21 cellular contexts compared by ENCODE assay signal in the genomic region with DNA sequence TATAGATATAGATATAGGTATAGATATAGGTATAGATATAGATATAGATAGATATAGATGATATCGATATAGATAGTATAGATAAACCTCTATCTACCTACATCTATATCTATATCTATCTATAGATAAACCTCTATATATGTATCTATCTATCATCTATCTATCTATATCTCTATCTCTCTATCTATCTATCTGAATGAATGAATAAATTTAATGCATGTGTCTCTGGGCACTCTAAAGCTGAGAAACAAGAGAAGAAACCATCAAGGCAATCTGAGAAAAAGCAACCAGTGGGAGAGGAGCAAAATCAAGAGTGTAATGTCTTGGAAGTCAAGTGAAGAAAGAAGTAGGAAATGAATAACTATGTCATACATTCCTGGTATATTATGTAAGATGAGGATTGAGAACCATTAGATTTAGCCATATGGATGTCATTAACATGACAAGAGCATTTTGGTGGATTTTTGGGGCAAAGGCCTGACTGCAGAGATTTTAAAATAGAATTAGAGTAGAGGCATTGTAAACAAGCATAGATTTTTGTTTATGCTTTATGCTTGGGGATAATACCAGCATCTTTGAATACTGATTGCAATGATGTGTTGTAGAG.
"Had no signal": no experiment of that assay in that cellular context is flagged by ENCODE, and none has a peak within 500 bp of the region (broad histone marks: within the 10 kb centered on the region; RNA-seq: fewer than 3 reads in every experiment).

No MANE protein-coding gene starts in this region.

- H3K4me3 Mint-ChIP-seq: activated naive CD4-positive, alpha-beta T cell treated with anti-CD3 and anti-CD28 coated beads, Interleukin-2, amount 10 ng/mL, durations not matched to agents 7 days and 5 days; activated T-helper 17 cell treated with anti-CD3 and anti-CD28 coated beads, Interleukin-2, amount 50 U/mL, for 72 hours; mesothelial cell of epicardium; nephron progenitor cell had no signal

- H3K36me3 ChIP-seq: adrenal gland, colonic mucosa, esophagus squamous epithelium, lower lobe of right lung, right atrium auricular region, tibial artery, uterus had no signal

- H3K27ac ChIP-seq: adrenal gland, colonic mucosa, esophagus squamous epithelium, lower lobe of right lung, right atrium auricular region, skin epidermis, tibial artery, uterus had no signal

- H3K4me1 ChIP-seq: adrenal gland, colonic mucosa, esophagus squamous epithelium, lower lobe of right lung, right atrium auricular region, tibial artery, uterus had no signal

- H3K27me3 ChIP-seq: adrenal gland, colonic mucosa, esophagus squamous epithelium, right atrium auricular region, tibial artery, uterus had no signal

- H3K27me3 Mint-ChIP-seq: activated naive CD4-positive, alpha-beta T cell treated with anti-CD3 and anti-CD28 coated beads, Interleukin-2, amount 10 ng/mL, durations not matched to agents 7 days and 5 days; activated T-helper 17 cell treated with anti-CD3 and anti-CD28 coated beads, Interleukin-2, amount 50 U/mL, for 72 hours; progenitor cell of endocrine pancreas had no signal

- H3K4me3 ChIP-seq: adrenal gland, colonic mucosa, esophagus squamous epithelium, lower lobe of right lung, right atrium auricular region, skin epidermis, tibial artery, uterus had no signal

- H3K36me3 Mint-ChIP-seq: activated naive CD4-positive, alpha-beta T cell treated with anti-CD3 and anti-CD28 coated beads, Interleukin-2, amount 10 ng/mL, durations not matched to agents 7 days and 5 days; mesothelial cell of epicardium had no signal

- H3K27ac Mint-ChIP-seq: activated naive CD4-positive, alpha-beta T cell treated with anti-CD3 and anti-CD28 coated beads, Interleukin-2, amount 10 ng/mL, durations not matched to agents 7 days and 5 days; activated T-helper 17 cell treated with anti-CD3 and anti-CD28 coated beads, Interleukin-2, amount 50 U/mL, for 72 hours; mesothelial cell of epicardium; nephron progenitor cell; progenitor cell of endocrine pancreas had no signal

- H3K9me3 Mint-ChIP-seq: nephron progenitor cell had no signal

- DNase-seq: activated CD4-positive, alpha-beta T cell treated with anti-CD3 and anti-CD28 coated beads for 1 hour; activated CD4-positive, alpha-beta T cell treated with anti-CD3 and anti-CD28 coated beads, Interleukin-2, amount 50 U/mL, for 48 hours; activated naive CD4-positive, alpha-beta T cell treated with anti-CD3 and anti-CD28 coated beads, Interleukin-2, amount 10 ng/mL, durations not matched to agents 7 days and 5 days; adrenal gland; caudate nucleus; colonic mucosa; esophagus squamous epithelium; left colon; lower lobe of right lung; nephron progenitor cell; stimulated activated CD4-positive, alpha-beta T cell treated with anti-CD3 and anti-CD28 coated beads, Interleukin-15, amount 100 ng/mL, for 24 hours; stimulated activated CD4-positive, alpha-beta T cell treated with anti-CD3 and anti-CD28 coated beads, Interleukin-4, amount 100 ng/mL, for 24 hours; stimulated activated naive CD4-positive, alpha-beta T cell; T1000; tibial artery; uterus had no signal

- H3K9me3 ChIP-seq: adrenal gland, colonic mucosa, esophagus squamous epithelium, lower lobe of right lung, right atrium auricular region, tibial artery, uterus had no signal

- H3K4me1 Mint-ChIP-seq: activated naive CD4-positive, alpha-beta T cell treated with anti-CD3 and anti-CD28 coated beads, Interleukin-2, amount 10 ng/mL, durations not matched to agents 7 days and 5 days; activated T-helper 17 cell treated with anti-CD3 and anti-CD28 coated beads, Interleukin-2, amount 50 U/mL, for 72 hours; mesothelial cell of epicardium; nephron progenitor cell had no signal
